7 cellular contexts compared by ENCODE assay signal in the genomic region with DNA sequence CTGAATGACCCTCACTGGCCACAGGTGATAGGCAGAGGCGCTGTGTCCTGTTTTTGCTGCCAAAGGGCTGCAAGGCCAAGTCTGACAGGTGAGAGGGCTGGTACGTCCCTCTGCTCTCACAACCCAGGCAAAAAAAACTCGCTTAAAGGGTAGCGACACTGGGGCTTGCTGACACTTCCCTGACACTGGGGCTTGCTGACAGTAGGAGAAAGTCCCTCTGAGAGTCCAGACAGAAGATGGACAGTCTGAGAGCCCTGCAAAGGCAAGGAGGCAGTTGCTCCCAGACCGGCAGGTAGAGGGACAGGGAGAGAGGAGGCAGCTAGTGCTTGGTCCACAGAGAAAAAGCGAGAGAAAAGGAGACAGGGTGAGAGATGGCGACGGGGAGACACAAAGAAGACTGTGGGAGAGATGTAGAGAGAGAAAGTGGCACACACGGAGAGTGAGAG. TPM values are rescaled to one million over a fixed set of nuclear protein-coding genes. Genes with fewer than 3 reads are reported as not detected.
DNase-seq lines count a peak whose midpoint lies in the region; ATAC-seq, FAIRE-seq and TF ChIP-seq lines count a peak whose summit lies in the region.

No MANE protein-coding gene starts in this region.

- H3K27ac ChIP-seq in KOPT-K1 (ENCODE audit: low read depth, low read length, poor library complexity, severe bottlenecking), result peak overlapping the region; percentile 83
- H3K27ac ChIP-seq in ascending aorta, result no peak overlapping the region

- no peaks in the 10 kb centered on the region for H3K27me3 ChIP-seq in ascending aorta

- FAIRE-seq in D721Med (lab: Jason Lieb, UNC), result no peak

- H3K4me3 ChIP-seq in ascending aorta (peak overlapping the region; percentile 55 to 85), iPS-18c (ENCODE audit: insufficient read depth, low read depth, low read length) (peak overlapping the region; percentile 78)

- H3K9me3 ChIP-seq in KOPT-K1 (ENCODE audit: insufficient read depth, low read length, poor library complexity, severe bottlenecking) (no peaks in the 10 kb centered on the region), ascending aorta (no peaks in the 10 kb centered on the region), iPS-18c (ENCODE audit: control insufficient read depth, insufficient read depth, low read length) (no peaks in the 10 kb centered on the region)

- H3K4me3 Mint-ChIP-seq in stimulated activated memory B cell treated with anti-CD40 and anti-IgM and Interleukin-4, amounts not matched to agents 10 μg/mL and 1 μg/mL and 100 μg/mL, for 72 hours, result peak overlapping the region; percentile 88

- no peaks in the 10 kb centered on the region for H3K9me3 Mint-ChIP-seq in stimulated activated memory B cell treated with anti-CD40 and anti-IgM and Interleukin-4, amounts not matched to agents 10 μg/mL and 1 μg/mL and 100 μg/mL, for 72 hours

- H3K4me1 ChIP-seq in ascending aorta, result peaks cover 0 to 9% of the 10 kb centered on the region in 2 donors

- intact Hi-C loops in ascending aorta (cut with DNase I), result loop anchor here (2.0 to 5.0 kb wide), 2 partner anchors 119 to 188 kb away; a partner anchor contains a TSS

- DNase-seq in ascending aorta (ENCODE audit: low spot score in 2 of 2) (no peak), retina (no peak), D721Med (ENCODE audit: insufficient read length, low spot score) (no peak)

- peak; percentile 9 for ATAC-seq in GM19351 (IDR thresholded peaks at IDR 0.05; ENCODE audit: unreplicated experiment)
- ATAC-seq in stimulated activated memory B cell treated with anti-CD40 and anti-IgM and Interleukin-4, amounts not matched to agents 10 μg/mL and 1 μg/mL and 100 μg/mL, for 72 hours, result peak; percentile 50

- TF ChIP-seq CTCF in ascending aorta (IDR thresholded peaks at IDR 0.05), result no peak
- TF ChIP-seq CTCF in D721Med (IDR thresholded peaks at IDR 0.05; ENCODE audit: insufficient read depth, missing control alignments), result no peak

- H3K36me3 Mint-ChIP-seq in stimulated activated memory B cell treated with anti-CD40 and anti-IgM and Interleukin-4, amounts not matched to agents 10 μg/mL and 1 μg/mL and 100 μg/mL, for 72 hours, result no peaks in the 10 kb centered on the region

- H3K4me1 Mint-ChIP-seq in stimulated activated memory B cell treated with anti-CD40 and anti-IgM and Interleukin-4, amounts not matched to agents 10 μg/mL and 1 μg/mL and 100 μg/mL, for 72 hours, result peaks cover 30% of the 10 kb centered on the region

- H3K27me3 Mint-ChIP-seq in stimulated activated memory B cell treated with anti-CD40 and anti-IgM and Interleukin-4, amounts not matched to agents 10 μg/mL and 1 μg/mL and 100 μg/mL, for 72 hours, result no peaks in the 10 kb centered on the region

- no peaks in the 10 kb centered on the region for H3K36me3 ChIP-seq in KOPT-K1 (ENCODE audit: insufficient read depth, low read length)
- no peaks in the 10 kb centered on the region for H3K36me3 ChIP-seq in ascending aorta

- H3K27ac Mint-ChIP-seq in stimulated activated memory B cell treated with anti-CD40 and anti-IgM and Interleukin-4, amounts not matched to agents 10 μg/mL and 1 μg/mL and 100 μg/mL, for 72 hours, result peak overlapping the region; percentile 73

RNA-seq across cellular contexts. Expression of a gene that starts 0.6 kb away (rescaled TPM):
- 16.8 TPM for total RNA-seq in ascending aorta
